ENCODE assay signal across 8 cellular contexts in genomic region chr18:9971313-9971920, GRCh38. TPM values are rescaled to one million over a fixed set of nuclear protein-coding genes. Genes with fewer than 3 reads are reported as not detected.
DNase-seq lines count a peak whose midpoint lies in the region; ATAC-seq and TF ChIP-seq lines count a peak whose summit lies in the region.

No MANE protein-coding gene starts in this region.

- ATAC-seq in HG02973 (IDR thresholded peaks at IDR 0.05; ENCODE audit: unreplicated experiment) = no peak

- H3K4me1 Mint-ChIP-seq in activated CD4-positive, alpha-beta T cell treated with anti-CD3 and anti-CD28 coated beads, Interleukin-2, amount 10 ng/mL, durations not matched to agents 7 days and 5 days = peaks cover 4% of the 10 kb centered on the region

- 4 to 7% methylated on average over 4 of the region's 4 CpGs for WGBS in lower leg skin, 2 donors

- no peaks in the 10 kb centered on the region for H3K27me3 ChIP-seq in BE2C

- peak; percentile 48 for DNase-seq in BE2C
- peak; percentile 69 for DNase-seq in HFF-Myc (ENCODE audit: extremely low read depth, low read depth)
- peak; percentile 74 for DNase-seq in NCI-H510A treated with DMSO at 0.1 percent for 48 hours (lab: John Stamatoyannopoulos, UW)
- DNase-seq in activated CD4-positive, alpha-beta T cell treated with anti-CD3 and anti-CD28 coated beads, Interleukin-2, amount 10 ng/mL, durations not matched to agents 7 days and 5 days = peak; percentile 81
- no peak for DNase-seq in coronary artery (ENCODE audit: low spot score)
- DNase-seq in lower leg skin (ENCODE audit: low spot score in 2 of 2) = peak; percentile 89 to 93
- peak; percentile 27 to 48 (median 48) for DNase-seq in stimulated activated CD4-positive, alpha-beta T cell treated with anti-CD3 and anti-CD28 coated beads, TNF-alpha, amount 100 ng/mL, for 48 hours (ENCODE audit: low read depth in 3 of 3)

- H3K9me3 Mint-ChIP-seq in activated CD4-positive, alpha-beta T cell treated with anti-CD3 and anti-CD28 coated beads, Interleukin-2, amount 10 ng/mL, durations not matched to agents 7 days and 5 days = peaks cover 5% of the 10 kb centered on the region

- no peak overlapping the region for H3K27ac Mint-ChIP-seq in activated CD4-positive, alpha-beta T cell treated with anti-CD3 and anti-CD28 coated beads, Interleukin-2, amount 10 ng/mL, durations not matched to agents 7 days and 5 days

- H3K36me3 ChIP-seq in BE2C = no peaks in the 10 kb centered on the region

- no peak overlapping the region for H3K4me3 Mint-ChIP-seq in activated CD4-positive, alpha-beta T cell treated with anti-CD3 and anti-CD28 coated beads, Interleukin-2, amount 10 ng/mL, durations not matched to agents 7 days and 5 days

- no peaks in the 10 kb centered on the region for H3K4me1 ChIP-seq in BE2C

- intact Hi-C loops in lower leg skin (cut with DNase I; ENCODE audit: low total_unique reads) = loop anchor here (2.0 kb wide), 1 partner anchor 549 kb away; no protein-coding TSS in a partner anchor

- H3K4me3 ChIP-seq in BE2C (ENCODE audit: low read depth, low read length) = no peak overlapping the region
- H3K4me3 ChIP-seq in HFF-Myc (replicated peaks; ENCODE audit: low read depth, low read length) = no peak overlapping the region
- H3K4me3 ChIP-seq in coronary artery = no peak overlapping the region
- no peak overlapping the region for H3K4me3 ChIP-seq in lower leg skin (ENCODE audit: low read depth, poor library complexity, severe bottlenecking)

- no peaks in the 10 kb centered on the region for H3K9me3 ChIP-seq in BE2C

- CTCF ChIA-PET in activated CD4-positive, alpha-beta T cell treated with anti-CD3 and anti-CD28 coated beads, Interleukin-2, amount 10 ng/mL, durations not matched to agents 7 days and 5 days (lab: Charles Lee) = interaction anchor here (0.7 to 1.2 kb wide), 3 partner anchors 11 to 549 kb away, joined by 3 to 5 read pairs (median 3); no protein-coding TSS in a partner anchor

- no peak overlapping the region for H3K27ac ChIP-seq in coronary artery

- TF ChIP-seq CTCF in BE2C (IDR thresholded peaks at IDR 0.05; ENCODE audit: low read depth, low read length) = peak; percentile 67
- TF ChIP-seq CTCF in HFF-Myc (IDR thresholded peaks at IDR 0.05; ENCODE audit: low read depth, low read length, missing control alignments) = peak; percentile 59
- peak; percentile 69 for TF ChIP-seq CTCF in coronary artery (IDR thresholded peaks at IDR 0.05)
- TF ChIP-seq CTCF in lower leg skin (IDR thresholded peaks at IDR 0.05) = peak in 1 of 3 donors; percentile 81

- H3K36me3 Mint-ChIP-seq in activated CD4-positive, alpha-beta T cell treated with anti-CD3 and anti-CD28 coated beads, Interleukin-2, amount 10 ng/mL, durations not matched to agents 7 days and 5 days (ENCODE audit: low read depth) = peaks cover 2% of the 10 kb centered on the region

- POLR2A ChIA-PET in activated CD4-positive, alpha-beta T cell treated with anti-CD3 and anti-CD28 coated beads, Interleukin-2, amount 10 ng/mL, durations not matched to agents 7 days and 5 days (lab: Charles Lee) = no interaction called here

- peaks cover 30% of the 10 kb centered on the region for H3K27me3 Mint-ChIP-seq in activated CD4-positive, alpha-beta T cell treated with anti-CD3 and anti-CD28 coated beads, Interleukin-2, amount 10 ng/mL, durations not matched to agents 7 days and 5 days

- TF ChIP-seq POLR2A in lower leg skin (IDR thresholded peaks at IDR 0.05) = no peak

RNA-seq across cellular contexts. Expression of gene VAPA, which starts 57.6 kb away (rescaled TPM):
- 103 TPM for polyA plus RNA-seq in BE2C (2012; ENCODE audit: insufficient read depth, insufficient read length, low read depth)
- total RNA-seq in activated CD4-positive, alpha-beta T cell treated with anti-CD3 and anti-CD28 coated beads, Interleukin-2, amount 10 ng/mL, durations not matched to agents 7 days and 5 days = 100 to 1,000 TPM; 124 to 168 TPM
- total RNA-seq in lower leg skin = 100 to 1,000 TPM; 188 to 221 (median 209) TPM
